14 cellular contexts compared by ENCODE assay signal in the genomic region with DNA sequence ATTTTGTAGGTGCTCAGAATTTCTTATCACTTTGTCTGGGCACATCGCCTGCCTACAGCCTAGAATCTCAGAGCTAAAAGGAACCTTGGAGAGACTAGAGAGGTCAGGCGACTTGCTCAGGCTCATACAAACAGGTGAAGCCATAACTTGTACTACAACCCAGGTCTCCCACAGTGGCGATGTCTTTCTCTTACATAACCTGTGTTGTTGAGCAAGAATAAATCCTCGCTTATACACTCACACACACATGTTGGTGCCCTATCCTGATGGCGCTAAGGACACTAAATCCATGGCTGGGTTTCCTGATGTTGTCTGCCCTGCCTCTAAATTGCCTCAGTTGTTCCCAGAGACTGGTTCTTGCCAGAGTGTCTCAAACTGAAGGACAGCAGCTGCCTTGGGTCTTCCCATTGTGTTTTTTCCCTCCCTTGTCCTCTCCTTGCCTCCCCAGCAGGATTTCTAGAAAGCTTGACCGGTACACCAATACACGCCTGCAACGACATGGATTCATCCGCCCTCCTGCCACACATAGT. TPM values are rescaled to one million over a fixed set of nuclear protein-coding genes. Genes with fewer than 3 reads are reported as not detected.
A peak's percentile ranks its signal among the peaks of the same experiment; 100 is the strongest.
DNase-seq lines count a peak whose midpoint lies in the region; ATAC-seq and TF ChIP-seq lines count a peak whose summit lies in the region.
"Had no signal": no experiment of that assay in that cellular context is flagged by ENCODE, and none has a peak within 500 bp of the region (broad histone marks: within the 10 kb centered on the region; RNA-seq: fewer than 3 reads in every experiment).

No MANE protein-coding gene starts in this region.

- H3K9me3 ChIP-seq in mucosa of stomach (ENCODE audit: control insufficient read depth, low read length) (no peaks in the 10 kb centered on the region), colonic mucosa (no peaks in the 10 kb centered on the region)
- H3K9me3 ChIP-seq in effector memory CD4-positive, alpha-beta T cell (ENCODE audit: control insufficient read depth, low read length), result no peaks in the 10 kb centered on the region
- H3K9me3 ChIP-seq: neutrophil, SJSA1 had no signal

- H3K27ac ChIP-seq in coronary artery (no peak overlapping the region), colonic mucosa (no peak overlapping the region)
- no peak overlapping the region for H3K27ac ChIP-seq in effector memory CD4-positive, alpha-beta T cell (ENCODE audit: insufficient read depth, low read length, poor library complexity, severe bottlenecking)
- H3K27ac ChIP-seq: neutrophil, SJSA1 had no signal

- peak overlapping the region in 2 of 4 donors; percentile 47 to 66 for H3K4me3 Mint-ChIP-seq in IgD-negative memory B cell
- H3K4me3 Mint-ChIP-seq: activated T-cell treated with anti-CD3 and anti-CD28 coated beads, Interleukin-2, amount 50 U/mL, for 4 hours had no signal

- H3K4me1 ChIP-seq in mucosa of stomach (ENCODE audit: control insufficient read depth, insufficient read depth, low read length) (peaks cover 33% of the 10 kb centered on the region), colonic mucosa (no peaks in the 10 kb centered on the region)
- no peaks in the 10 kb centered on the region for H3K4me1 ChIP-seq in effector memory CD4-positive, alpha-beta T cell (ENCODE audit: control insufficient read depth, insufficient read depth, low read length, poor library complexity, severe bottlenecking)

- H3K36me3 Mint-ChIP-seq in IgD-negative memory B cell, result no peaks in the 10 kb centered on the region

- intact Hi-C loops in colonic mucosa (cut with DNase I), result no loop called here
- intact Hi-C loops in posterior cingulate gyrus (cut with DNase I), result loop anchor here (2.0 kb wide), 1 partner anchor 57 kb away; no protein-coding TSS in a partner anchor

- TF ChIP-seq CTCF in coronary artery (IDR thresholded peaks at IDR 0.05), result no peak
- no peak for TF ChIP-seq CTCF in colonic mucosa (IDR thresholded peaks at IDR 0.05)

- H3K4me3 ChIP-seq in coronary artery (peak overlapping the region; percentile 69), mucosa of stomach (ENCODE audit: low read length) (no peak overlapping the region), colonic mucosa (no peak overlapping the region)
- no peak overlapping the region for H3K4me3 ChIP-seq in effector memory CD4-positive, alpha-beta T cell (ENCODE audit: insufficient read depth, low read depth, low read length, poor library complexity, severe bottlenecking)
- H3K4me3 ChIP-seq: SJSA1 had no signal

- no peaks in the 10 kb centered on the region for H3K9me3 Mint-ChIP-seq in IgD-negative memory B cell
- H3K9me3 Mint-ChIP-seq: activated T-cell treated with anti-CD3 and anti-CD28 coated beads, Interleukin-2, amount 50 U/mL, for 4 hours had no signal

- H3K9ac ChIP-seq in mucosa of stomach (ENCODE audit: low read length), result peak overlapping the region; percentile 66
- no peak overlapping the region for H3K9ac ChIP-seq in colonic mucosa (ENCODE audit: low read depth in 2 of 2, low read length in 2 of 2)

- peaks cover 0 to 5% (median 3%) of the 10 kb centered on the region in 3 donors for H3K4me1 Mint-ChIP-seq in IgD-negative memory B cell

- no peak for DNase-seq in coronary artery (ENCODE audit: low spot score)
- DNase-seq in superior temporal gyrus (ENCODE audit: extremely low spot score), result peak; percentile 17
- DNase-seq in colonic mucosa, result no peak
- no peak for DNase-seq in effector memory CD4-positive, alpha-beta T cell
- DNase-seq in posterior cingulate gyrus, result no peak
- DNase-seq: activated T-cell treated with anti-CD3 and anti-CD28 coated beads, Interleukin-2, amount 50 U/mL, for 4 hours; NCI-H1930; stimulated activated CD4-positive, alpha-beta T cell treated with anti-CD3 and anti-CD28 coated beads, Interleukin-2, amount 100 ng/mL, for 24 hours had no signal

- peak overlapping the region in 2 of 3 donors; percentile 11 to 27 for H3K27ac Mint-ChIP-seq in IgD-negative memory B cell

- H3K36me3 ChIP-seq in mucosa of stomach (ENCODE audit: control insufficient read depth, insufficient read depth, low read length) (no peaks in the 10 kb centered on the region), colonic mucosa (no peaks in the 10 kb centered on the region)
- no peaks in the 10 kb centered on the region for H3K36me3 ChIP-seq in effector memory CD4-positive, alpha-beta T cell (ENCODE audit: control insufficient read depth, insufficient read depth, low read length)
- H3K36me3 ChIP-seq: neutrophil, SJSA1 had no signal

- H3K27me3 ChIP-seq in mucosa of stomach (ENCODE audit: control insufficient read depth, insufficient read depth, low read length), result no peaks in the 10 kb centered on the region
- peaks cover 4% of the 10 kb centered on the region for H3K27me3 ChIP-seq in colonic mucosa
- no peaks in the 10 kb centered on the region for H3K27me3 ChIP-seq in effector memory CD4-positive, alpha-beta T cell (replicated peaks; ENCODE audit: control insufficient read depth, insufficient read depth, low read length, poor library complexity, severe bottlenecking)
- H3K27me3 ChIP-seq: SJSA1 had no signal

- ATAC-seq in GM21529 (IDR thresholded peaks at IDR 0.05; ENCODE audit: unreplicated experiment), result no peak
- ATAC-seq: activated T-cell treated with anti-CD3 and anti-CD28 coated beads, Interleukin-2, amount 50 U/mL, for 4 hours had no signal

- peaks cover 16% of the 10 kb centered on the region for H3K27me3 Mint-ChIP-seq in IgD-negative memory B cell

RNA-seq across cellular contexts. Expression of gene TSC22D3, which starts 1.6 kb away (rescaled TPM):
- 1,475 TPM for polyA plus RNA-seq in IgD-negative memory B cell
- total RNA-seq in colonic mucosa, result 10 to 100 TPM; 18.5 to 23.3 TPM

RNA-seq across cellular contexts. Expression of gene NCBP2L, which starts 3.6 kb away (rescaled TPM):
- polyA plus RNA-seq in IgD-negative memory B cell, result not detected
- not detected for total RNA-seq in colonic mucosa
- total RNA-seq: activated T-cell treated with anti-CD3 and anti-CD28 coated beads, Interleukin-2, amount 50 U/mL, for 4 hours; SJSA1 had no signal
- polyA plus RNA-seq: CD14-positive monocyte had no signal

RNA-seq across cellular contexts. Expression of gene MID2, which starts 51.7 kb away (rescaled TPM):
- 2.4 TPM for polyA plus RNA-seq in IgD-negative memory B cell
- 1 to 10 TPM; 5.4 to 6.3 TPM for total RNA-seq in colonic mucosa
